ENCODE assay signal across 16 cellular contexts in the genomic region with DNA sequence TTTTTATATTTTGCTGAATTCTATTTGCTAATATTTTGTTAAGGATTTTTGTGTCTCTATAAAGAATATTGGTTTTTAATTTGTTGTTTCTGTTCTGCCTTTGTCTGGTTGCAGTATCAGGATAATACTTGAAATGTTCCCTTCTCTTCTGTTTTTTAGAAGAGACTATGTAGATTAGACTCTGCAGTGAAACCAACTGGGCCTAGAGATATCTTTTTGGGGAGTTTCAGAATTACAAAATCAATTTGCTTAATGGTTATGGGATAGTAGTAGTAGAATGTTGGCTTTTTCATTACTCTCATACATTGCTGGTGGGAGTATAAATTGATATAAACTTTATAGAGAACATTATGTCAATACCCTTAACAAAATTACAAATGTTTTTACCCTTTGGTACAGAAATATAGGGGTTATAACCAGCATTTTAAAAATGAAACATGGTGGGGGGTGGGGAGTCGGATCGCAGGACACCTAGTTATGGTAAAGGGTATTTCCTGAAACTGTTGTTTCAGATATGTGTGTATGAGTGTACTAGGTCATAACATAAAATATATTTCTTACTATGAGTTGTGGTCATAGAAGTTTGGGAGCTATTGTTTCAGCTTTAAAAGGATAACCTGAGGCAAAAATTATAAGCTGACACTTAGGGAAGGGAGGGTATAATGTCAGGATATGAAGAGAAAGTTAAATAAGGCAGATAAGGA. TPM values are rescaled to one million over a fixed set of nuclear protein-coding genes. Genes with fewer than 3 reads are reported as not detected.
DNase-seq lines count a peak whose midpoint lies in the region; ATAC-seq, FAIRE-seq and TF ChIP-seq lines count a peak whose summit lies in the region.
"Had no signal": no experiment of that assay in that cellular context is flagged by ENCODE, and none has a peak within 500 bp of the region (broad histone marks: within the 10 kb centered on the region; RNA-seq: fewer than 3 reads in every experiment).

No MANE protein-coding gene starts in this region.

- no peak for FAIRE-seq in D721Med (lab: Jason Lieb, UNC)
- FAIRE-seq: bronchial epithelial cell, H54 had no signal

- no peak overlapping the region for H3K27ac ChIP-seq in heart right ventricle
- H3K27ac ChIP-seq: neutrophil had no signal

- DNase-seq in MG63 (no peak), D721Med (ENCODE audit: insufficient read length, low spot score) (no peak), OCI-M2 (lab: John Stamatoyannopoulos, UW; ENCODE audit: unreplicated experiment) (no peak), heart right ventricle (no peak)
- DNase-seq: activated naive CD4-positive, alpha-beta T cell treated with anti-CD3 and anti-CD28 coated beads for 36 hours; effector CD8-positive, alpha-beta T cell; immature natural killer cell; NCI-H2107; SK-N-SH had no signal

- H3K27me3 ChIP-seq in MG63 (no peaks in the 10 kb centered on the region), heart right ventricle (no peaks in the 10 kb centered on the region)
- H3K27me3 ChIP-seq: neutrophil had no signal

- intact Hi-C loops in heart right ventricle (cut with DNase I): no loop called here

- H3K4me1 ChIP-seq in heart right ventricle: no peaks in the 10 kb centered on the region

- H3K9me3 ChIP-seq in MG63 (no peaks in the 10 kb centered on the region), heart right ventricle (peaks cover 0 to under 1% (median 0%) of the 10 kb centered on the region in 11 donors)
- H3K9me3 ChIP-seq: neutrophil, SK-N-SH had no signal

- H3K4me3 ChIP-seq in MG63: no peak overlapping the region
- H3K4me3 ChIP-seq in heart right ventricle: no peak overlapping the region

- peak; percentile 74 for ATAC-seq in GM18502 (IDR thresholded peaks at IDR 0.05; ENCODE audit: poor library complexity, unreplicated experiment)
- ATAC-seq in GM19438 (IDR thresholded peaks at IDR 0.05; ENCODE audit: low read depth, unreplicated experiment): peak; percentile 79
- ATAC-seq in HG02798 (IDR thresholded peaks at IDR 0.05; ENCODE audit: poor library complexity, unreplicated experiment): peak; percentile 80
- peak; percentile 74 for ATAC-seq in HG03520 (IDR thresholded peaks at IDR 0.05; ENCODE audit: unreplicated experiment)
- no peak for ATAC-seq in heart right ventricle

- H3K36me3 ChIP-seq in MG63 (no peaks in the 10 kb centered on the region), heart right ventricle (no peaks in the 10 kb centered on the region)
- H3K36me3 ChIP-seq: neutrophil had no signal

- TF ChIP-seq CTCF in D721Med (IDR thresholded peaks at IDR 0.05; ENCODE audit: insufficient read depth, missing control alignments): no peak
- no peak for TF ChIP-seq CTCF in heart right ventricle (IDR thresholded peaks at IDR 0.05)

- 97 to 98% methylated on average over 2 of the region's 2 CpGs for WGBS in heart right ventricle, 2 donors

RNA-seq across cellular contexts. Expression of gene CLOCK, which starts 29.0 kb away (rescaled TPM):
- 8.1 and 21.4 TPM in 2 replicates for total RNA-seq in MG63 (2014; rRNA removed; shearing (Covaris generic); ENCODE audit: low replicate concordance)
- total RNA-seq in heart right ventricle: 10 to 100 TPM; 25.4 to 40.7 (median 32.5) TPM
- 1 to 10 TPM; 6.1 to 9.3 TPM for polyA plus RNA-seq in heart right ventricle

Comparison
In these comparisons a context has a peak if more than half of its experiments do, and no peak if none do; other contexts are left out.
1. ATAC-seq: peak in GM18502 (single experiment), GM19438 (single experiment), HG02798 (single experiment) and HG03520 (single experiment); none in heart right ventricle (0 of 8).